10 cellular contexts compared by ENCODE assay signal in the genomic region with DNA sequence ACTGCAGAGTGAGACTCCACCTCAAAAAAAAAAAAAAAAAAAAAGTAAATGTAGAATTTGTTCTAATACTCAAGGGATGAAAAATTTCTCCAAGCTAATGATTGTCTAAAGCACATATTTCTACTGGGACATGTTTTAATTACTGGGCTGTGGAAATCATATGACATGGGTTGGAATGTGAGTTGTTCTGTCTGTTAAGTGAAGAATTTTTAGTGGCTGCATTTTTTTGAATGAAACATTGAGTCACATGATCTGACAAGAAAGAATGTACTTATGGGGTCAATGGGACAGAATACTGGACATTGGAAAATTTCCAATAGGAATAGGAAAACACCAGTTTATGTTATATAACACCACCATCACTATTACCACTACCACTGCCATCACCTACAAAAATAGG.
A peak's percentile ranks its signal among the peaks of the same experiment; 100 is the strongest.
DNase-seq lines count a peak whose midpoint lies in the region; ATAC-seq and TF ChIP-seq lines count a peak whose summit lies in the region.
"Had no signal": no experiment of that assay in that cellular context is flagged by ENCODE, and none has a peak within 500 bp of the region (broad histone marks: within the 10 kb centered on the region; RNA-seq: fewer than 3 reads in every experiment).

No MANE protein-coding gene starts in this region.

- H3K27ac Mint-ChIP-seq in activated naive CD8-positive, alpha-beta T cell = no peak overlapping the region
- no peak overlapping the region for H3K27ac Mint-ChIP-seq in activated naive CD8-positive, alpha-beta T cell treated with anti-CD3 and anti-CD28 coated beads for 36 hours
- no peak overlapping the region for H3K27ac Mint-ChIP-seq in activated T-helper 1 cell treated with anti-CD3 and anti-CD28 coated beads, Interleukin-12 subunit alpha, Interleukin-12 subunit beta, Interleukin-2, Interleukin-4 antibody, amounts not matched to agents 30 ng/mL and 10 ng/mL and 1 ng/mL, durations not matched to agents 14 hours and 24 hours and 36 hours

- DNase-seq in activated naive CD8-positive, alpha-beta T cell treated with anti-CD3 and anti-CD28 coated beads for 36 hours = no peak
- DNase-seq in activated T-helper 1 cell treated with anti-CD3 and anti-CD28 coated beads, Interleukin-12 subunit alpha, Interleukin-12 subunit beta, Interleukin-2, Interleukin-4 antibody, amounts not matched to agents 30 ng/mL and 10 ng/mL and 1 ng/mL, durations not matched to agents 14 hours and 24 hours and 36 hours (ENCODE audit: low spot score) = no peak
- DNase-seq in hepatocyte (ENCODE audit: low spot score) (peak; percentile 31), upper lobe of right lung (no peak), spleen (no peak), cardiac septum (ENCODE audit: low spot score) (no peak), NOMO-1 treated with dmso at 0.1 percent for 144 hours (lab: John Stamatoyannopoulos, UW; ENCODE audit: unreplicated experiment) (no peak)
- DNase-seq: activated CD8-positive, alpha-beta memory T cell treated with anti-CD3 and anti-CD28 coated beads for 24 hours; NCI-H345 had no signal

- H3K27ac ChIP-seq in hepatocyte = peak overlapping the region; percentile 81
- peak overlapping the region; percentile 13 for H3K27ac ChIP-seq in upper lobe of right lung
- H3K27ac ChIP-seq in spleen = peak overlapping the region in 4 of 8 donors; percentile 29 to 73 (median 58)

- H3K4me1 ChIP-seq in hepatocyte (ENCODE audit: insufficient read depth) (peaks cover 16% of the 10 kb centered on the region), upper lobe of right lung (peaks cover 7% of the 10 kb centered on the region), spleen (peaks cover 0 to 29% (median 9%) of the 10 kb centered on the region in 6 donors)

- no peaks in the 10 kb centered on the region for H3K27me3 ChIP-seq in hepatocyte
- no peaks in the 10 kb centered on the region for H3K27me3 ChIP-seq in upper lobe of right lung
- no peaks in the 10 kb centered on the region for H3K27me3 ChIP-seq in spleen (replicated peaks in 1 of 7)

- ATAC-seq in upper lobe of right lung = peak; percentile 8

- no peak for TF ChIP-seq POLR2A in spleen (IDR thresholded peaks at IDR 0.05)

- H3K36me3 ChIP-seq in hepatocyte (replicated peaks; ENCODE audit: insufficient read depth, low read depth) (no peaks in the 10 kb centered on the region), upper lobe of right lung (no peaks in the 10 kb centered on the region), spleen (no peaks in the 10 kb centered on the region)

- H3K9me3 ChIP-seq in hepatocyte (ENCODE audit: low read depth) (no peaks in the 10 kb centered on the region), upper lobe of right lung (no peaks in the 10 kb centered on the region), spleen (no peaks in the 10 kb centered on the region)

- H4K20me1 ChIP-seq in hepatocyte (ENCODE audit: insufficient read depth, poor library complexity, severe bottlenecking) = no peaks in the 10 kb centered on the region

- peak overlapping the region; percentile 27 for H3K4me2 ChIP-seq in hepatocyte

- no peaks in the 10 kb centered on the region for H3K9me3 Mint-ChIP-seq in activated naive CD8-positive, alpha-beta T cell (ENCODE audit: low read depth)
- peaks cover 3% of the 10 kb centered on the region for H3K9me3 Mint-ChIP-seq in activated naive CD8-positive, alpha-beta T cell treated with anti-CD3 and anti-CD28 coated beads for 36 hours
- peaks cover 5% of the 10 kb centered on the region for H3K9me3 Mint-ChIP-seq in activated T-helper 1 cell treated with anti-CD3 and anti-CD28 coated beads, Interleukin-12 subunit alpha, Interleukin-12 subunit beta, Interleukin-2, Interleukin-4 antibody, amounts not matched to agents 30 ng/mL and 10 ng/mL and 1 ng/mL, durations not matched to agents 14 hours and 24 hours and 36 hours

- H3K36me3 Mint-ChIP-seq in activated naive CD8-positive, alpha-beta T cell = no peaks in the 10 kb centered on the region
- peaks cover 2% of the 10 kb centered on the region for H3K36me3 Mint-ChIP-seq in activated naive CD8-positive, alpha-beta T cell treated with anti-CD3 and anti-CD28 coated beads for 36 hours
- peaks cover 9% of the 10 kb centered on the region for H3K36me3 Mint-ChIP-seq in activated T-helper 1 cell treated with anti-CD3 and anti-CD28 coated beads, Interleukin-12 subunit alpha, Interleukin-12 subunit beta, Interleukin-2, Interleukin-4 antibody, amounts not matched to agents 30 ng/mL and 10 ng/mL and 1 ng/mL, durations not matched to agents 14 hours and 24 hours and 36 hours (ENCODE audit: low read depth)

- intact Hi-C loops in activated T-helper 1 cell treated with anti-CD3 and anti-CD28 coated beads, Interleukin-12 subunit alpha, Interleukin-12 subunit beta, Interleukin-2, Interleukin-4 antibody, amounts not matched to agents 30 ng/mL and 10 ng/mL and 1 ng/mL, durations not matched to agents 14 hours and 24 hours and 36 hours (cut with micrococcal nuclease) = loop anchor here (1.0 to 10.0 kb wide), 8 partner anchors 33 to 1280 kb away; partner anchors contain the start of genes NIBAN1, SWT1 and TRMT1L
- intact Hi-C loops in upper lobe of right lung (cut with DNase I) = no loop called here
- intact Hi-C loops in spleen (cut with DNase I; ENCODE audit: low total_unique reads) = no loop called here
- intact Hi-C loops in cardiac septum (cut with DNase I) = no loop called here

- peaks cover 3% of the 10 kb centered on the region for H3K4me1 Mint-ChIP-seq in activated naive CD8-positive, alpha-beta T cell (ENCODE audit: low read depth)
- H3K4me1 Mint-ChIP-seq in activated naive CD8-positive, alpha-beta T cell treated with anti-CD3 and anti-CD28 coated beads for 36 hours = peaks cover 11% of the 10 kb centered on the region
- H3K4me1 Mint-ChIP-seq in activated T-helper 1 cell treated with anti-CD3 and anti-CD28 coated beads, Interleukin-12 subunit alpha, Interleukin-12 subunit beta, Interleukin-2, Interleukin-4 antibody, amounts not matched to agents 30 ng/mL and 10 ng/mL and 1 ng/mL, durations not matched to agents 14 hours and 24 hours and 36 hours (ENCODE audit: low read depth) = peaks cover 32% of the 10 kb centered on the region

- no peak overlapping the region for H2AFZ ChIP-seq in hepatocyte

- TF ChIP-seq CTCF in hepatocyte (IDR thresholded peaks at IDR 0.05; ENCODE audit: poor library complexity) = no peak
- no peak for TF ChIP-seq CTCF in upper lobe of right lung (IDR thresholded peaks at IDR 0.05)
- no peak for TF ChIP-seq CTCF in spleen (IDR thresholded peaks at IDR 0.05 in 8 of 11, conservative IDR thresholded peaks at IDR 0.05 in 3 of 11)

- no peaks in the 10 kb centered on the region for H3K79me2 ChIP-seq in hepatocyte

- H3K4me3 ChIP-seq in hepatocyte = no peak overlapping the region
- no peak overlapping the region for H3K4me3 ChIP-seq in upper lobe of right lung
- no peak overlapping the region for H3K4me3 ChIP-seq in spleen

- H3K9me2 ChIP-seq in hepatocyte (replicated peaks; ENCODE audit: insufficient read depth) = no peaks in the 10 kb centered on the region

- no peaks in the 10 kb centered on the region for H3K27me3 Mint-ChIP-seq in activated naive CD8-positive, alpha-beta T cell
- H3K27me3 Mint-ChIP-seq in activated naive CD8-positive, alpha-beta T cell treated with anti-CD3 and anti-CD28 coated beads for 36 hours = no peaks in the 10 kb centered on the region
- no peaks in the 10 kb centered on the region for H3K27me3 Mint-ChIP-seq in activated T-helper 1 cell treated with anti-CD3 and anti-CD28 coated beads, Interleukin-12 subunit alpha, Interleukin-12 subunit beta, Interleukin-2, Interleukin-4 antibody, amounts not matched to agents 30 ng/mL and 10 ng/mL and 1 ng/mL, durations not matched to agents 14 hours and 24 hours and 36 hours (ENCODE audit: insufficient read depth)

- peak overlapping the region; percentile 5 for H3K4me3 Mint-ChIP-seq in activated naive CD8-positive, alpha-beta T cell
- no peak overlapping the region for H3K4me3 Mint-ChIP-seq in activated naive CD8-positive, alpha-beta T cell treated with anti-CD3 and anti-CD28 coated beads for 36 hours
- peak overlapping the region; percentile 37 for H3K4me3 Mint-ChIP-seq in activated T-helper 1 cell treated with anti-CD3 and anti-CD28 coated beads, Interleukin-12 subunit alpha, Interleukin-12 subunit beta, Interleukin-2, Interleukin-4 antibody, amounts not matched to agents 30 ng/mL and 10 ng/mL and 1 ng/mL, durations not matched to agents 14 hours and 24 hours and 36 hours
